ENCODE assay signal across 9 cellular contexts in the genomic region with DNA sequence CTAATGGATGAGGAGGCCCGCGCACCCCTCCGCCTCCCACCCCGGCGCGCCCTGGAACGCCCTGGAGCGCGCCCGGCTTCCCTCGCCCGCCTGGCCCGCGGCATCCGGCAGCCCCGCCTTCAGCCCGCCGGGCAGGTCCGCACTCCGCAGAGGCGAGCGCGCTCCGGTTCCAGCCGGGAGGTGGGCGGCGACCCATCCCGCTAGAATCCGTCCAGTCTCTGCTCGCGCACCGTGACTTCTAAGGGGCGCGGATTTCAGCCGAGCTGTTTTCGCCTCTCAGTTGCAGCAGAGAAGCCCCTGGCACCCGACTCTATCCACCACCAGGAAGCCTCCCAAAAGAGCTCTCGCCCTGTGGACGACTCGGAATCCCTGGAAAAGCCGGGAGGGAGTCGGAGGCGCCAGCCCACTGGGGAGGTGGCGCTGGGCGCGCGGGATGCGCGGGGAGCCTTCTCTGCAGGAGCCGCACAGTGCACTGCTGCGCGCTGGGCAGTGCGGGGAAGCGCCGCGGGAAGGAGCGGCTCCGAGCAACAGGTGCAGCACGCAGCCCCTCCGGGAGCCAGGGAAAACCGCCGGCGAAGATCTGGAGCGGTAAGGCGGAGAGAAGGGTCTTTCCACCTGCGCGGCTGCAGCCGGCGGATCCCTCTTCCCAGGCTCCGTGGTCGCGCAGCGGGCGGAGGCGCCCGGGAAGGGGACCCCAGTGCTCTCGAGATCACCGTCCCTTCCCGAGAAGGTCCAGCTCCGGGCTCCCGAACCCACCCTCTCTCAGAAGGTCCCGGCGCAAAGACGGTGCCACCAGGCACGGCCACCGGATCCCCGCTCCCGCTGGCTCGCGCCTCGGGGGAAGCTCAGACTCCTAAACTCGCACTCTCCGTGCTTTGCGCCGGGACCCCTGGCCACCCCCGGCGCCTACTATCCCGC. TPM values are rescaled to one million over a fixed set of nuclear protein-coding genes. Genes with fewer than 3 reads are reported as not detected.
DNase-seq lines count a peak whose midpoint lies in the region; ATAC-seq and TF ChIP-seq lines count a peak whose summit lies in the region.
"Had no signal": no experiment of that assay in that cellular context is flagged by ENCODE, and none has a peak within 500 bp of the region (broad histone marks: within the 10 kb centered on the region; RNA-seq: fewer than 3 reads in every experiment).

A gene with protein sequence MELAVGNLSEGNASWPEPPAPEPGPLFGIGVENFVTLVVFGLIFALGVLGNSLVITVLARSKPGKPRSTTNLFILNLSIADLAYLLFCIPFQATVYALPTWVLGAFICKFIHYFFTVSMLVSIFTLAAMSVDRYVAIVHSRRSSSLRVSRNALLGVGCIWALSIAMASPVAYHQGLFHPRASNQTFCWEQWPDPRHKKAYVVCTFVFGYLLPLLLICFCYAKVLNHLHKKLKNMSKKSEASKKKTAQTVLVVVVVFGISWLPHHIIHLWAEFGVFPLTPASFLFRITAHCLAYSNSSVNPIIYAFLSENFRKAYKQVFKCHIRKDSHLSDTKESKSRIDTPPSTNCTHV (plus strand): TSS at position 266 of the 918 bp plus-strand sequence. CDS start 701 bp downstream, outside the sequence.

- H3K4me3 Mint-ChIP-seq in nephron progenitor cell: peak within 1 kb of the TSS; percentile 81

- H3K27ac Mint-ChIP-seq in nephron progenitor cell: no peak within 1 kb of the TSS

- H3K36me3 Mint-ChIP-seq in nephron progenitor cell (ENCODE audit: low read depth): peaks cover 7% of the 10 kb centered on the region

- ATAC-seq in GM21723 (IDR thresholded peaks at IDR 0.05; ENCODE audit: unreplicated experiment) (no peak), HG03039 (IDR thresholded peaks at IDR 0.05; ENCODE audit: unreplicated experiment) (no peak), esophagus mucosa (no peak)

- TF ChIP-seq CTCF in BE2C (IDR thresholded peaks at IDR 0.05; ENCODE audit: low read depth, low read length) (no peak), nephron progenitor cell (IDR thresholded peaks at IDR 0.05) (no peak)

- H3K27me3 ChIP-seq in BE2C (peaks cover 26% of the 10 kb centered on the region), ectodermal cell (ENCODE audit: control insufficient read depth, insufficient read depth, low read length, poor library complexity, severe bottlenecking) (peaks cover 69% of the 10 kb centered on the region)

- H3K27me3 Mint-ChIP-seq in nephron progenitor cell (ENCODE audit: low read depth, poor library complexity): peaks cover 100% of the 10 kb centered on the region

- H3K4me3 ChIP-seq in BE2C (ENCODE audit: low read depth, low read length) (peak within 1 kb of the TSS; percentile 35), ectodermal cell (ENCODE audit: insufficient read depth, low read depth, low read length) (peak within 1 kb of the TSS; percentile 51)

- peaks cover 40% of the 10 kb centered on the region for H3K9me3 Mint-ChIP-seq in nephron progenitor cell

- 0% methylated on average over 98 of the region's 98 CpGs for WGBS in ectodermal cell, 2 experiments

- no peak within 1 kb of the TSS for H3K27ac ChIP-seq in ectodermal cell (ENCODE audit: insufficient read depth, low read depth, low read length, poor library complexity, severe bottlenecking)

- H3K4me1 Mint-ChIP-seq in nephron progenitor cell: peaks cover 9% of the 10 kb centered on the region

- no peaks in the 10 kb centered on the region for H3K4me1 ChIP-seq in BE2C
- peaks cover 13% of the 10 kb centered on the region for H3K4me1 ChIP-seq in ectodermal cell (ENCODE audit: control insufficient read depth, insufficient read depth, low read length)

- H3K36me3 ChIP-seq in BE2C (no peaks in the 10 kb centered on the region), ectodermal cell (ENCODE audit: control insufficient read depth, insufficient read depth, low read length) (no peaks in the 10 kb centered on the region)

- DNase-seq in BE2C: peak; percentile 22
- DNase-seq in NCI-H146 (lab: John Stamatoyannopoulos, UW): peak; percentile 86
- peak; percentile 68 for DNase-seq in nephron progenitor cell
- DNase-seq in stimulated activated naive CD4-positive, alpha-beta T cell treated with Interleukin-2 at 50 U/mL for 16 hours (lab: John Stamatoyannopoulos, UW): no peak
- DNase-seq: NCI-H526 treated with DMSO at 0.1 percent for 48 hours had no signal

- H3K9me3 ChIP-seq in BE2C (no peaks in the 10 kb centered on the region), ectodermal cell (ENCODE audit: control insufficient read depth, low read length) (no peaks in the 10 kb centered on the region)

RNA-seq across cellular contexts. Expression of the gene that starts here (rescaled TPM):
- 0.14 TPM for polyA plus RNA-seq in BE2C (2012; ENCODE audit: insufficient read depth, insufficient read length, low read depth)
- polyA plus RNA-seq in ectodermal cell (2013, experiment 1 of 4): not detected
- 0.02 TPM for polyA plus RNA-seq in ectodermal cell (2013, experiment 2 of 4)
- not detected for polyA plus RNA-seq in ectodermal cell (2013, experiment 3 of 4)
- not detected for polyA plus RNA-seq in ectodermal cell (2013, experiment 4 of 4)
- not detected for total RNA-seq in esophagus mucosa
